Comparison of ENCODE assay signal across 8 cellular contexts in genomic region chr10:35335133-35335532, GRCh38. TPM values are rescaled to one million over a fixed set of nuclear protein-coding genes. Genes with fewer than 3 reads are reported as not detected.
DNase-seq lines count a peak whose midpoint lies in the region; ATAC-seq and TF ChIP-seq lines count a peak whose summit lies in the region.

No MANE protein-coding gene starts in this region.

- intact Hi-C loops in esophagus muscularis mucosa (cut with DNase I) (loop anchor here (5.0 to 10.0 kb wide), 2 partner anchors 82 to 120 kb away; no protein-coding TSS in a partner anchor), psoas muscle (cut with DNase I) (loop anchor here in 1 of 2 donors (5.0 kb wide), 3 partner anchors 42 to 232 kb away; no protein-coding TSS in a partner anchor)

- H3K36me3 ChIP-seq in ES-I3 (ENCODE audit: insufficient read depth, low read length) (no peaks in the 10 kb centered on the region; the same call in 1 of the 2 replicates), esophagus muscularis mucosa (no peaks in the 10 kb centered on the region), psoas muscle (ENCODE audit: insufficient read depth in 1 of 2, low read depth in 1 of 2) (no peaks in the 10 kb centered on the region)

- peak overlapping the region; percentile 91 to 95 (median 95) for H3K4me3 ChIP-seq in esophagus muscularis mucosa
- peak overlapping the region; percentile 97 for H3K4me3 ChIP-seq in psoas muscle

- no peak for TF ChIP-seq EP300 in esophagus muscularis mucosa (IDR thresholded peaks at IDR 0.05)

- H3K4me1 ChIP-seq in ES-I3 (ENCODE audit: insufficient read depth, low read length) (peaks cover 7% of the 10 kb centered on the region; the same call in 1 of the 2 replicates), esophagus muscularis mucosa (peaks cover 54 to 86% (median 82%) of the 10 kb centered on the region in 4 donors), psoas muscle (peaks cover 67% of the 10 kb centered on the region)

- H3K9me3 ChIP-seq in ES-I3 (ENCODE audit: control insufficient read depth, insufficient read depth, low read length), result no peaks in the 10 kb centered on the region
- H3K9me3 ChIP-seq in esophagus muscularis mucosa, result no peaks in the 10 kb centered on the region
- H3K9me3 ChIP-seq in psoas muscle, result no peaks in the 10 kb centered on the region

- no peaks in the 10 kb centered on the region for H3K27me3 ChIP-seq in esophagus muscularis mucosa
- H3K27me3 ChIP-seq in psoas muscle (ENCODE audit: insufficient read depth in 3 of 3, low read length in 2 of 3), result no peaks in the 10 kb centered on the region

- no peak for TF ChIP-seq CTCF in esophagus muscularis mucosa (IDR thresholded peaks at IDR 0.05)
- no peak for TF ChIP-seq CTCF in psoas muscle (IDR thresholded peaks at IDR 0.05)

- ATAC-seq in psoas muscle, result peak in 1 of 4 donors; percentile 51
- ATAC-seq in HG03139 (IDR thresholded peaks at IDR 0.05; ENCODE audit: unreplicated experiment), result no peak

- DNase-seq in RPMI7951 (ENCODE audit: low read depth), result peak; percentile 10
- no peak for DNase-seq in esophagus muscularis mucosa (ENCODE audit: extremely low spot score)
- DNase-seq in psoas muscle, result no peak
- DNase-seq in AG20443 (ENCODE audit: low spot score), result no peak
- no peak for DNase-seq in stimulated activated naive CD4-positive, alpha-beta T cell (lab: John Stamatoyannopoulos, UW)
- DNase-seq in T-helper 9 cell, result no peak

- H3K9ac ChIP-seq in ES-I3 (ENCODE audit: low read depth, low read length), result peak overlapping the region; percentile 96; the same call in 1 of the 2 replicates

- H3K27ac ChIP-seq in esophagus muscularis mucosa (replicated peaks in 1 of 4) (peak overlapping the region in 3 of 4 donors; percentile 86 to 91 (median 88)), psoas muscle (peak overlapping the region; percentile 92)

- TF ChIP-seq POLR2A in esophagus muscularis mucosa (IDR thresholded peaks at IDR 0.05; ENCODE audit: low read depth), result no peak

- 54% methylated on average over 7 of the region's 7 CpGs for WGBS in esophagus muscularis mucosa
- WGBS in psoas muscle, 3 donors, result 32 to 54% (median 46%) methylated on average over 7 of the region's 7 CpGs

RNA-seq across cellular contexts. Expression of gene CCNY, which starts 1.2 kb away (rescaled TPM):
- 35.3 and 44.2 TPM in 2 replicates for total RNA-seq in RPMI7951 (2014; rRNA removed; shearing (Covaris generic))
- total RNA-seq in esophagus muscularis mucosa (10 to 100 TPM; 36.6 to 53.5 (median 47.0) TPM), psoas muscle (10 to 100 TPM; 47.0 to 55.8 (median 50.5) TPM)
- polyA plus RNA-seq in psoas muscle, result 10 to 100 TPM; 21.2 to 40.8 (median 24.3) TPM
